Comparison of ENCODE assay signal across 11 cellular contexts in the genomic region with DNA sequence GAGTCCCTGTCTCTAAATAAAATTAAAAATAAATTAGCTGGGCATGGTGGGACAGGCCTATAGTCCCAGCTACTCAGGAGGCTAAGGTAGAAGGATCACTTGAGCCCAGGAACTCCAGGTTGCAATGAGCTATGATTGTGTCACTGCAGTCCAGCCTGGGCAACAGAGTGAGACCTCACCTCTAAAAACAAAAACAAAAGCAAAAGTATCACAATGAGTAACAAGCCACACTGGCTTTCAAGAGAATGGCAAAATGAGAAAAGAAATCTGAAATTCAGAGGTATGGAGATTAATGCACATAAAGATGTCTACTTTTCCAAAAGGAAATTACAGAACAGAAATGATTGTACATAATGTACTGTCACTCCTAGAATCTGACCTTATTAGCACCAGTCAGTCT.
DNase-seq lines count a peak whose midpoint lies in the region; ATAC-seq and TF ChIP-seq lines count a peak whose summit lies in the region.
"Had no signal": no experiment of that assay in that cellular context is flagged by ENCODE, and none has a peak within 500 bp of the region (broad histone marks: within the 10 kb centered on the region; RNA-seq: fewer than 3 reads in every experiment).

No MANE protein-coding gene starts in this region.

- no peaks in the 10 kb centered on the region for H3K27me3 ChIP-seq in PC-3 (ENCODE audit: low read length)
- H3K27me3 ChIP-seq: gastroesophageal sphincter had no signal

- peaks cover 96% of the 10 kb centered on the region for H3K79me2 ChIP-seq in PC-3 (ENCODE audit: low read length)

- peaks cover 6% of the 10 kb centered on the region; the same call in 1 of the 2 replicates for H3K4me1 ChIP-seq in PC-3 (ENCODE audit: insufficient read depth, low read length)

- H3K9me2 ChIP-seq in PC-3 (replicated peaks; ENCODE audit: low read length): no peaks in the 10 kb centered on the region

- H3F3A ChIP-seq in PC-3 (ENCODE audit: low read length, unreplicated experiment): no peaks in the 10 kb centered on the region

- no peak overlapping the region for H3K9ac ChIP-seq in PC-3 (ENCODE audit: low read length)

- intact Hi-C loops in PC-3 (cut with micrococcal nuclease): no loop called here

- no peak overlapping the region for H3K27ac ChIP-seq in PC-3 (ENCODE audit: low read length)
- H3K27ac ChIP-seq: gastroesophageal sphincter had no signal

- H4K20me1 ChIP-seq in PC-3 (ENCODE audit: low read length): no peaks in the 10 kb centered on the region

- no peak for DNase-seq in activated CD8-positive, alpha-beta memory T cell treated with anti-CD3 and anti-CD28 coated beads, Interleukin-2, amount 50 U/mL, for 48 hours
- DNase-seq in glomerular visceral epithelial cell (ENCODE audit: extremely low spot score) (no peak), PC-3 (no peak)
- no peak for DNase-seq in stimulated activated CD4-positive, alpha-beta T cell treated with anti-CD3 and anti-CD28 coated beads, Interleukin-15, amount 100 ng/mL, for 24 hours
- DNase-seq: activated CD4-positive, alpha-beta T cell treated with anti-CD3 and anti-CD28 coated beads for 48 hours; NCI-H2171 had no signal

- ATAC-seq in GM18502 (IDR thresholded peaks at IDR 0.05; ENCODE audit: poor library complexity, unreplicated experiment) (peak; percentile 97), GM19463 (IDR thresholded peaks at IDR 0.05; ENCODE audit: unreplicated experiment) (peak; percentile 97), HG02885 (IDR thresholded peaks at IDR 0.05; ENCODE audit: poor library complexity, unreplicated experiment) (peak; percentile 95), HG03571 (IDR thresholded peaks at IDR 0.05; ENCODE audit: unreplicated experiment) (peak; percentile 95), PC-3 (no peak)
- ATAC-seq: gastroesophageal sphincter had no signal

- no peak overlapping the region for H3K4me2 ChIP-seq in PC-3 (ENCODE audit: low read length)

- no peaks in the 10 kb centered on the region for H3K9me3 ChIP-seq in PC-3 (ENCODE audit: low read length)
- H3K9me3 ChIP-seq: gastroesophageal sphincter had no signal

- no TSS peak for BruUV-seq in PC-3 (replicated peaks; lab: Mats Ljungman, UMichigan)

- no peak for TF ChIP-seq CTCF in PC-3 (conservative IDR thresholded peaks at IDR 0.05; ENCODE audit: low read depth, low read length)

- POLR2A ChIA-PET in PC-3 (lab: Charles Lee; ENCODE audit: unreplicated experiment): no interaction called here

- peaks cover 4% of the 10 kb centered on the region; the same call in 1 of the 2 replicates for H3K36me3 ChIP-seq in PC-3 (ENCODE audit: low read depth, low read length)
- H3K36me3 ChIP-seq: gastroesophageal sphincter had no signal

- no peak overlapping the region for H2AFZ ChIP-seq in PC-3 (ENCODE audit: low read length)

- H3K4me3 ChIP-seq in PC-3 (ENCODE audit: low read length): no peak overlapping the region
- H3K4me3 ChIP-seq: gastroesophageal sphincter had no signal

- CTCF ChIA-PET in PC-3 (lab: Charles Lee): no interaction called here
